In genomic region chr11:115502636-115503082, GRCh38 we compare ENCODE assay signal across 9 cellular contexts. TPM values are rescaled to one million over a fixed set of nuclear protein-coding genes. Genes with fewer than 3 reads are reported as not detected.
DNase-seq lines count a peak whose midpoint lies in the region; ATAC-seq and TF ChIP-seq lines count a peak whose summit lies in the region.
"Had no signal": no experiment of that assay in that cellular context is flagged by ENCODE, and none has a peak within 500 bp of the region (broad histone marks: within the 10 kb centered on the region; RNA-seq: fewer than 3 reads in every experiment).

No MANE protein-coding gene starts in this region.

- no peak for TF ChIP-seq CTCF in GM12864 (IDR thresholded peaks at IDR 0.05; ENCODE audit: low read depth, low read length, missing control alignments)
- TF ChIP-seq CTCF in Peyer's patch (IDR thresholded peaks at IDR 0.05) = no peak
- no peak for TF ChIP-seq CTCF in right atrium auricular region (IDR thresholded peaks at IDR 0.05)
- TF ChIP-seq CTCF in sigmoid colon (IDR thresholded peaks at IDR 0.05) = no peak

- intact Hi-C loops in sigmoid colon (cut with DNase I) = loop anchor here (10.0 kb wide), 2 partner anchors 98 to 202 kb away; no protein-coding TSS in a partner anchor

- no peaks in the 10 kb centered on the region for H3K9me3 ChIP-seq in Peyer's patch
- H3K9me3 ChIP-seq in right atrium auricular region = no peaks in the 10 kb centered on the region
- no peaks in the 10 kb centered on the region for H3K9me3 ChIP-seq in sigmoid colon

- no peaks in the 10 kb centered on the region for H3K36me3 ChIP-seq in Peyer's patch
- H3K36me3 ChIP-seq in right atrium auricular region = no peaks in the 10 kb centered on the region
- no peaks in the 10 kb centered on the region for H3K36me3 ChIP-seq in sigmoid colon

- TF ChIP-seq POLR2A in Peyer's patch (IDR thresholded peaks at IDR 0.05) = no peak
- no peak for TF ChIP-seq POLR2A in sigmoid colon (IDR thresholded peaks at IDR 0.05)

- H3K27me3 ChIP-seq in Peyer's patch (no peaks in the 10 kb centered on the region), right atrium auricular region (no peaks in the 10 kb centered on the region), sigmoid colon (peaks cover 0 to 31% (median 0%) of the 10 kb centered on the region in 3 donors)

- H3K27ac ChIP-seq in Peyer's patch (peak overlapping the region in 3 of 4 donors; percentile 35 to 66 (median 60)), right atrium auricular region (peak overlapping the region; percentile 86 to 88), sigmoid colon (peak overlapping the region; percentile 71 to 88 (median 86))
- H3K27ac ChIP-seq: PC-9 had no signal

- whole genome bisulfite sequencing in sigmoid colon, 2 donors = 1% methylated on average over 30 of the region's 30 CpGs

- TF ChIP-seq EP300 in sigmoid colon (IDR thresholded peaks at IDR 0.05) = no peak

- DNase-seq in GM12864 (ENCODE audit: low read depth) (no peak), Peyer's patch (no peak), right atrium auricular region (ENCODE audit: low spot score) (no peak), sigmoid colon (no peak), AML-193 (lab: John Stamatoyannopoulos, UW) (no peak), NCI-H2081 (lab: John Stamatoyannopoulos, UW) (no peak), cerebellum (ENCODE audit: low spot score) (no peak)
- DNase-seq: PC-9 had no signal

- H3K4me1 ChIP-seq in Peyer's patch (peaks cover 0 to 25% (median 9%) of the 10 kb centered on the region in 4 donors), right atrium auricular region (peaks cover 0 to 28% of the 10 kb centered on the region in 2 donors), sigmoid colon (peaks cover 0 to 32% (median 23%) of the 10 kb centered on the region in 4 donors)

- no peak for ATAC-seq in HG03521 (IDR thresholded peaks at IDR 0.05; ENCODE audit: unreplicated experiment)

- H3K4me3 ChIP-seq in GM12864 (ENCODE audit: low read depth, low read length) = peak overlapping the region; percentile 65
- peak overlapping the region; percentile 42 to 72 (median 51) for H3K4me3 ChIP-seq in Peyer's patch
- peak overlapping the region; percentile 54 to 74 for H3K4me3 ChIP-seq in right atrium auricular region
- peak overlapping the region; percentile 55 to 70 (median 66) for H3K4me3 ChIP-seq in sigmoid colon
- H3K4me3 ChIP-seq: PC-9 had no signal

RNA-seq across cellular contexts. Expression of gene CADM1, which starts 1.6 kb away (rescaled TPM):
- total RNA-seq in Peyer's patch = 1 to 10 TPM in 2 of 4 donors, under 1 TPM in 2; 0.38 to 8.3 (median 2.5) TPM
- 10 to 100 TPM; 19.8 to 33.9 TPM for total RNA-seq in right atrium auricular region
- total RNA-seq in sigmoid colon = 10 to 100 TPM; 15.6 to 25.2 (median 20.2) TPM
- 1 to 10 TPM in 2 of 3 donors, under 1 TPM in 1; 0.69 to 6.2 (median 1.2) TPM for polyA plus RNA-seq in sigmoid colon
- 147 TPM for total RNA-seq in cerebellum
- total RNA-seq: PC-9 had no signal
